Comparison of ENCODE assay signal across 19 cellular contexts in the genomic region with DNA sequence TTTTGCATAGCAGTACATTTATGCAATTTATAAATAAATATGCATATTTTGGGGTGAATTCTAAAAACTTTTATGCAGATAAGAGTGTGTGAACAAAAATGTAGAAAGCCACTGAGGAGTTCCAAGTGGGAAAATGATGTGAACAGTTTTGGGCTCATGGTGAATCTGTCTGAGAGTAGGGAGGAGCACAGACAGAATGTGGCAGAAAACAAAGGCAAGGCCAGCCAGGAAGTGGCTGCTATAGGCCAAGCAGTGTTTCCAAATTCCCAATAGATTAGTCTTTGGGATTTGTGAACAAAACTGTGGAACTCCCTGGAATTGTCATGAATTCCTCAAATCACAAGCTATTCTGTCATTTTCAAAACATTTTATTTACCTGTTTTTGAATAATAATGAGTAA.
DNase-seq lines count a peak whose midpoint lies in the region; ATAC-seq and TF ChIP-seq lines count a peak whose summit lies in the region.
"Had no signal": no experiment of that assay in that cellular context is flagged by ENCODE, and none has a peak within 500 bp of the region (broad histone marks: within the 10 kb centered on the region; RNA-seq: fewer than 3 reads in every experiment).

No MANE protein-coding gene starts in this region.

- POLR2A ChIA-PET in IMR-90 (lab: Charles Lee; ENCODE audit: unreplicated experiment), result no interaction called here

- H4K91ac ChIP-seq in IMR-90 (ENCODE audit: insufficient read depth, low read depth, low read length), result no peak overlapping the region

- H3K4me2 ChIP-seq in IMR-90 (ENCODE audit: low read depth, low read length) (peak overlapping the region; percentile 51; the same call in 1 of the 2 replicates), mesendoderm (ENCODE audit: low read length) (no peak overlapping the region)

- H3K56ac ChIP-seq in IMR-90 (ENCODE audit: extremely low read depth, insufficient read depth, low read length), result no peak overlapping the region
- no peak overlapping the region for H3K56ac ChIP-seq in mesendoderm (ENCODE audit: low read length)

- H3K36me3 ChIP-seq in IMR-90 (ENCODE audit: control insufficient read depth, insufficient read depth, low read length) (no peaks in the 10 kb centered on the region), mesendoderm (ENCODE audit: control insufficient read depth, insufficient read depth, low read length) (no peaks in the 10 kb centered on the region)

- TF ChIP-seq RAD21 in IMR-90 (IDR thresholded peaks at IDR 0.05; ENCODE audit: low read length), result no peak

- BruUV-seq in IMR-90 (replicated peaks; lab: Mats Ljungman, UMichigan), result no TSS peak

- H2BK15ac ChIP-seq in IMR-90 (ENCODE audit: low read depth, low read length) (no peak overlapping the region), mesendoderm (replicated peaks; ENCODE audit: low read depth) (no peak overlapping the region)

- H3K14ac ChIP-seq in IMR-90 (replicated peaks; ENCODE audit: low read depth, low read length), result no peak overlapping the region

- CTCF ChIA-PET in IMR-90 (lab: Yijun Ruan, JAX), result no interaction called here

- H3K4me3 ChIP-seq in IMR-90 (ENCODE audit: insufficient read depth, low read depth, low read length) (no peak overlapping the region), cardiac fibroblast (replicated peaks in 1 of 2; ENCODE audit: low read depth in 2 of 2, low read length in 2 of 2) (no peak overlapping the region), mesendoderm (ENCODE audit: low read length) (no peak overlapping the region)

- H3K18ac ChIP-seq in IMR-90 (ENCODE audit: low read depth, low read length) (peak overlapping the region; percentile 60; the same call in 1 of the 2 replicates), mesendoderm (ENCODE audit: low read length) (no peak overlapping the region)

- H3K79me2 ChIP-seq in mesendoderm (ENCODE audit: control insufficient read depth, insufficient read depth, low read length), result no peaks in the 10 kb centered on the region

- in situ Hi-C loops in IMR-90 (cut with MboI; ENCODE audit: low sequenced_read_pairs), result no loop called here

- no peak overlapping the region for H2AK5ac ChIP-seq in IMR-90 (ENCODE audit: low read depth, low read length)
- no peak overlapping the region for H2AK5ac ChIP-seq in mesendoderm (ENCODE audit: low read length)

- no peak overlapping the region for H2AFZ ChIP-seq in IMR-90 (replicated peaks; ENCODE audit: low read length, poor library complexity)

- H3K27me3 ChIP-seq in IMR-90 (ENCODE audit: control insufficient read depth, insufficient read depth, low read length) (no peaks in the 10 kb centered on the region; the same call in 1 of the 2 replicates), mesendoderm (ENCODE audit: insufficient read depth, low read length, poor library complexity) (no peaks in the 10 kb centered on the region)

- H2BK20ac ChIP-seq in IMR-90 (ENCODE audit: low read depth, low read length), result no peak overlapping the region

- dilution Hi-C loops in IMR-90 (cut with HindIII; ENCODE audit: low sequenced_read_pairs, unreplicated experiment), result no loop called here

- no peaks in the 10 kb centered on the region for H4K20me1 ChIP-seq in IMR-90 (ENCODE audit: insufficient read depth, low read length)

- H3K79me1 ChIP-seq in IMR-90 (ENCODE audit: low read depth in 1 of 2, low read length in 2 of 2) (no peaks in the 10 kb centered on the region), mesendoderm (ENCODE audit: low read length) (no peaks in the 10 kb centered on the region)

- no peaks in the 10 kb centered on the region for H3K9me3 ChIP-seq in IMR-90 (ENCODE audit: control insufficient read depth, insufficient read depth, low read length)

- TF ChIP-seq CTCF in IMR-90 (conservative IDR thresholded peaks at IDR 0.05; ENCODE audit: low read depth, low read length) (no peak), cardiac fibroblast (IDR thresholded peaks at IDR 0.05; ENCODE audit: low read depth, low read length) (no peak)

- no peak overlapping the region for H4K8ac ChIP-seq in IMR-90 (ENCODE audit: low read depth in 2 of 2, low read length in 2 of 2)
- no peak overlapping the region for H4K8ac ChIP-seq in mesendoderm (ENCODE audit: low read depth, low read length)

- no peak for TF ChIP-seq POLR2A in IMR-90 (IDR thresholded peaks at IDR 0.05; ENCODE audit: low read depth, low read length)

- ATAC-seq in IMR-90 (ENCODE audit: low read depth) (peak; percentile 57), HG03521 (IDR thresholded peaks at IDR 0.05; ENCODE audit: unreplicated experiment) (no peak)
- ATAC-seq: HepG2, Right ventricle myocardium inferior had no signal

- peaks cover 3% of the 10 kb centered on the region; the same call in 1 of the 2 replicates for H3K4me1 ChIP-seq in IMR-90 (ENCODE audit: control insufficient read depth, insufficient read depth, low read length)
- H3K4me1 ChIP-seq in mesendoderm (ENCODE audit: control insufficient read depth, low read depth, low read length), result no peaks in the 10 kb centered on the region

- peak; percentile 60 for DNase-seq in AG20443 (ENCODE audit: low spot score)
- DNase-seq in IMR-90, result no peak
- peak; percentile 17 to 42 for DNase-seq in cardiac fibroblast (ENCODE audit: low read depth in 2 of 2)
- DNase-seq in mesendoderm, result peak; percentile 7
- DNase-seq in stimulated activated CD4-positive, alpha-beta T cell treated with anti-CD3 and anti-CD28 coated beads, Interleukin-1b, Interleukin-23, amount 100 ng/mL, for 48 hours, result no peak
- DNase-seq in NCI-H1694 treated with DMSO at 0.1 percent for 48 hours (lab: John Stamatoyannopoulos, UW), result no peak
- no peak for DNase-seq in DMS79 (lab: John Stamatoyannopoulos, UW)
- DNase-seq: CD4-positive, CD25-positive, alpha-beta regulatory T cell; DND-41; H7; KBM-7; NCI-H1092; NCI-H1436; NCI-H510A; NCI-H774 had no signal

- H3K9ac ChIP-seq in IMR-90 (ENCODE audit: low read depth, low read length), result 0 out of 2 replicates have a peak overlapping the region, but pooled peaks have one; percentile 27
- no peak overlapping the region for H3K9ac ChIP-seq in mesendoderm (ENCODE audit: low read length)

- H3K9me1 ChIP-seq in IMR-90 (ENCODE audit: insufficient read depth, low read length), result no peaks in the 10 kb centered on the region

- intact Hi-C loops in IMR-90 (cut with micrococcal nuclease), result no loop called here

- 0 out of 2 replicates have a peak overlapping the region, but pooled peaks have one; percentile 7 for H3K27ac ChIP-seq in IMR-90 (ENCODE audit: insufficient read depth, low read length)
- H3K27ac ChIP-seq in mesendoderm (ENCODE audit: low read depth, low read length), result no peak overlapping the region
- H3K27ac ChIP-seq: HL-60 had no signal

- no peak overlapping the region for H3K4ac ChIP-seq in IMR-90 (ENCODE audit: low read depth, low read length)
- no peak overlapping the region for H3K4ac ChIP-seq in mesendoderm (ENCODE audit: low read depth, low read length)

- H4K5ac ChIP-seq in IMR-90 (ENCODE audit: low read depth, low read length), result 0 out of 2 replicates have a peak overlapping the region, but pooled peaks have one; percentile 65
- H4K5ac ChIP-seq in mesendoderm (ENCODE audit: low read length), result no peak overlapping the region

- H3K23ac ChIP-seq in IMR-90 (ENCODE audit: low read depth, low read length), result no peak overlapping the region
- no peak overlapping the region for H3K23ac ChIP-seq in mesendoderm (ENCODE audit: low read length)

- H2BK120ac ChIP-seq in IMR-90 (ENCODE audit: low read depth, low read length) (no peak overlapping the region), mesendoderm (ENCODE audit: low read depth, low read length) (no peak overlapping the region)

- H2BK5ac ChIP-seq in IMR-90 (ENCODE audit: low read depth, low read length, poor library complexity, severe bottlenecking) (no peak overlapping the region), mesendoderm (ENCODE audit: low read length) (no peak overlapping the region)

- H2AK9ac ChIP-seq in IMR-90 (replicated peaks; ENCODE audit: low read depth, low read length, poor library complexity), result no peak overlapping the region

TF ChIP-seq in IMR-90, 13 proteins besides CTCF, POLR2A, EP300 and RAD21:
- TF ChIP-seq BHLHE40 (IDR thresholded peaks at IDR 0.05; ENCODE audit: low read depth, low read length), result no peak
- no peak for TF ChIP-seq CHD1 (IDR thresholded peaks at IDR 0.05; ENCODE audit: low read depth, low read length)
- no peak for TF ChIP-seq RFX5 (IDR thresholded peaks at IDR 0.05; ENCODE audit: low read depth, low read length)
- TF ChIP-seq, protein P1, sequence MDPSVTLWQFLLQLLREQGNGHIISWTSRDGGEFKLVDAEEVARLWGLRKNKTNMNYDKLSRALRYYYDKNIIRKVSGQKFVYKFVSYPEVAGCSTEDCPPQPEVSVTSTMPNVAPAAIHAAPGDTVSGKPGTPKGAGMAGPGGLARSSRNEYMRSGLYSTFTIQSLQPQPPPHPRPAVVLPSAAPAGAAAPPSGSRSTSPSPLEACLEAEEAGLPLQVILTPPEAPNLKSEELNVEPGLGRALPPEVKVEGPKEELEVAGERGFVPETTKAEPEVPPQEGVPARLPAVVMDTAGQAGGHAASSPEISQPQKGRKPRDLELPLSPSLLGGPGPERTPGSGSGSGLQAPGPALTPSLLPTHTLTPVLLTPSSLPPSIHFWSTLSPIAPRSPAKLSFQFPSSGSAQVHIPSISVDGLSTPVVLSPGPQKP (IDR thresholded peaks at IDR 0.05; ENCODE audit: borderline replicate concordance, low read depth, low read length), result no peak
- TF ChIP-seq, protein P2, sequence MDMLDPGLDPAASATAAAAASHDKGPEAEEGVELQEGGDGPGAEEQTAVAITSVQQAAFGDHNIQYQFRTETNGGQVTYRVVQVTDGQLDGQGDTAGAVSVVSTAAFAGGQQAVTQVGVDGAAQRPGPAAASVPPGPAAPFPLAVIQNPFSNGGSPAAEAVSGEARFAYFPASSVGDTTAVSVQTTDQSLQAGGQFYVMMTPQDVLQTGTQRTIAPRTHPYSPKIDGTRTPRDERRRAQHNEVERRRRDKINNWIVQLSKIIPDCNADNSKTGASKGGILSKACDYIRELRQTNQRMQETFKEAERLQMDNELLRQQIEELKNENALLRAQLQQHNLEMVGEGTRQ (IDR thresholded peaks at IDR 0.05; ENCODE audit: low read depth, low read length), result no peak
- no peak for TF ChIP-seq MAFK (IDR thresholded peaks at IDR 0.05; ENCODE audit: low read depth, low read length)
- no peak for TF ChIP-seq RCOR1 (IDR thresholded peaks at IDR 0.05; ENCODE audit: insufficient replicate concordance, low read length)
- TF ChIP-seq FOS (IDR thresholded peaks at IDR 0.05; ENCODE audit: low read depth, low read length), result no peak
- TF ChIP-seq MXI1 (IDR thresholded peaks at IDR 0.05; ENCODE audit: borderline replicate concordance, low read depth, low read length), result no peak

Comparison
In these comparisons a context has a peak if more than half of its experiments do, and no peak if none do; other contexts are left out.
1. DNase-seq: peak in AG20443 (single experiment), cardiac fibroblast (2 of 2) and mesendoderm (single experiment); none in IMR-90 (single experiment), stimulated activated CD4-positive, alpha-beta T cell treated with anti-CD3 and anti-CD28 coated beads, Interleukin-1b, Interleukin-23, amount 100 ng/mL, for 48 hours (single experiment), NCI-H1694 treated with DMSO at 0.1 percent for 48 hours (single experiment) and DMS79 (single experiment).